19 cellular contexts compared by ENCODE assay signal in the genomic region with DNA sequence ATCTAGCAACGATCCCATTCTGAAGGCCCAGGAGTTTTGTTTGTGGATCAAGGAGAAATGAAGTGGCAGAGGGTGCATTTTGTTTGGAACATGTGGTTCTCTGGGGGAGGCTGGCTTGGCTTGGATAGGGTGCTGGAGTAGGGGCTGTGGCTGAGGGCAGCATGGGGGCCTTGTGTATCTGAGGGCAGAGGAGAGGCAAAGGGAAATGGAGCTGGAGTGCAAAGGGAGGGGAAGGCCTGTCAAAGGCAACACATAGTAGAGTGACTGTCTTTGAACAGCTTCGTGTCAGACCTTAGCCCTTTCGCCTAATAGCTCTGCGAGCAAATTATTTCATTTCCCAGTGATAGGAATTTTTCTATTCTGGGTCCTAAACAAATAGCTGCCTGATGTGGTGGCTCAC.
"Had no signal": no experiment of that assay in that cellular context is flagged by ENCODE, and none has a peak within 500 bp of the region (broad histone marks: within the 10 kb centered on the region; RNA-seq: fewer than 3 reads in every experiment).

No MANE protein-coding gene starts in this region.

- H3K27ac ChIP-seq: colonic mucosa, left ventricle myocardium inferior, ovary, thoracic aorta, VCaP had no signal

- H3K27ac Mint-ChIP-seq: activated CD4-positive, alpha-beta memory T cell treated with anti-CD3 and anti-CD28 coated beads for 36 hours; activated CD4-positive, alpha-beta T cell treated with anti-CD3 and anti-CD28 coated beads for 36 hours; activated CD8-positive, alpha-beta memory T cell treated with anti-CD3 and anti-CD28 coated beads, Interleukin-2, amount 10 ng/mL, durations not matched to agents 7 days and 5 days; stimulated activated memory B cell treated with anti-CD40 and anti-IgM and Interleukin-4, amounts not matched to agents 10 μg/mL and 1 μg/mL and 100 μg/mL, for 72 hours had no signal

- H3K27me3 Mint-ChIP-seq: central memory CD8-positive, alpha-beta T cell; stimulated activated memory B cell treated with anti-CD40 and anti-IgM and Interleukin-4, amounts not matched to agents 10 μg/mL and 1 μg/mL and 100 μg/mL, for 72 hours had no signal

- H3K4me1 ChIP-seq: colonic mucosa had no signal

- H3K36me3 Mint-ChIP-seq: activated CD4-positive, alpha-beta memory T cell treated with anti-CD3 and anti-CD28 coated beads for 36 hours; activated CD8-positive, alpha-beta memory T cell treated with anti-CD3 and anti-CD28 coated beads, Interleukin-2, amount 10 ng/mL, durations not matched to agents 7 days and 5 days; stimulated activated memory B cell treated with anti-CD40 and anti-IgM and Interleukin-4, amounts not matched to agents 10 μg/mL and 1 μg/mL and 100 μg/mL, for 72 hours had no signal

- DNase-seq: activated CD4-positive, alpha-beta memory T cell treated with anti-CD3 and anti-CD28 coated beads for 36 hours; activated CD4-positive, alpha-beta T cell treated with anti-CD3 and anti-CD28 coated beads for 36 hours; activated CD8-positive, alpha-beta memory T cell treated with anti-CD3 and anti-CD28 coated beads, Interleukin-2, amount 10 ng/mL, durations not matched to agents 7 days and 5 days; activated naive CD4-positive, alpha-beta T cell; anterior cingulate cortex; colonic mucosa; immature natural killer cell; kidney glomerular epithelial cell; left ventricle myocardium inferior; mammary epithelial cell; ovary; spleen; stimulated activated CD4-positive, alpha-beta T cell treated with anti-CD3 and anti-CD28 coated beads, Interleukin-4, amount 100 ng/mL, for 4 hours; T-helper 2 cell had no signal

- ATAC-seq: activated CD4-positive, alpha-beta T cell treated with anti-CD3 and anti-CD28 coated beads for 36 hours; activated CD8-positive, alpha-beta memory T cell treated with anti-CD3 and anti-CD28 coated beads, Interleukin-2, amount 10 ng/mL, durations not matched to agents 7 days and 5 days; esophagus mucosa; stimulated activated memory B cell treated with anti-CD40 and anti-IgM and Interleukin-4, amounts not matched to agents 10 μg/mL and 1 μg/mL and 100 μg/mL, for 72 hours had no signal

- H3K36me3 ChIP-seq: colonic mucosa, left ventricle myocardium inferior, ovary, spleen, thoracic aorta had no signal

- H3K9me3 ChIP-seq: colonic mucosa, left ventricle myocardium inferior, ovary, spleen, thoracic aorta had no signal

- H3K4me3 Mint-ChIP-seq: activated CD4-positive, alpha-beta memory T cell treated with anti-CD3 and anti-CD28 coated beads for 36 hours; activated CD4-positive, alpha-beta T cell treated with anti-CD3 and anti-CD28 coated beads for 36 hours; activated CD8-positive, alpha-beta memory T cell treated with anti-CD3 and anti-CD28 coated beads, Interleukin-2, amount 10 ng/mL, durations not matched to agents 7 days and 5 days; central memory CD8-positive, alpha-beta T cell; immature natural killer cell; stimulated activated memory B cell treated with anti-CD40 and anti-IgM and Interleukin-4, amounts not matched to agents 10 μg/mL and 1 μg/mL and 100 μg/mL, for 72 hours had no signal

- H3K27me3 ChIP-seq: colonic mucosa, ovary, spleen had no signal

- H3K4me1 Mint-ChIP-seq: activated CD4-positive, alpha-beta T cell treated with anti-CD3 and anti-CD28 coated beads for 36 hours; activated CD8-positive, alpha-beta memory T cell treated with anti-CD3 and anti-CD28 coated beads, Interleukin-2, amount 10 ng/mL, durations not matched to agents 7 days and 5 days; central memory CD8-positive, alpha-beta T cell; immature natural killer cell; stimulated activated memory B cell treated with anti-CD40 and anti-IgM and Interleukin-4, amounts not matched to agents 10 μg/mL and 1 μg/mL and 100 μg/mL, for 72 hours had no signal

- H3K4me3 ChIP-seq: colonic mucosa, left ventricle myocardium inferior, ovary, spleen, thoracic aorta had no signal

- H3K9me3 Mint-ChIP-seq: activated CD4-positive, alpha-beta memory T cell treated with anti-CD3 and anti-CD28 coated beads for 36 hours; central memory CD8-positive, alpha-beta T cell; immature natural killer cell; stimulated activated memory B cell treated with anti-CD40 and anti-IgM and Interleukin-4, amounts not matched to agents 10 μg/mL and 1 μg/mL and 100 μg/mL, for 72 hours had no signal
